Comparison of ENCODE assay signal across 8 cellular contexts in the genomic region with DNA sequence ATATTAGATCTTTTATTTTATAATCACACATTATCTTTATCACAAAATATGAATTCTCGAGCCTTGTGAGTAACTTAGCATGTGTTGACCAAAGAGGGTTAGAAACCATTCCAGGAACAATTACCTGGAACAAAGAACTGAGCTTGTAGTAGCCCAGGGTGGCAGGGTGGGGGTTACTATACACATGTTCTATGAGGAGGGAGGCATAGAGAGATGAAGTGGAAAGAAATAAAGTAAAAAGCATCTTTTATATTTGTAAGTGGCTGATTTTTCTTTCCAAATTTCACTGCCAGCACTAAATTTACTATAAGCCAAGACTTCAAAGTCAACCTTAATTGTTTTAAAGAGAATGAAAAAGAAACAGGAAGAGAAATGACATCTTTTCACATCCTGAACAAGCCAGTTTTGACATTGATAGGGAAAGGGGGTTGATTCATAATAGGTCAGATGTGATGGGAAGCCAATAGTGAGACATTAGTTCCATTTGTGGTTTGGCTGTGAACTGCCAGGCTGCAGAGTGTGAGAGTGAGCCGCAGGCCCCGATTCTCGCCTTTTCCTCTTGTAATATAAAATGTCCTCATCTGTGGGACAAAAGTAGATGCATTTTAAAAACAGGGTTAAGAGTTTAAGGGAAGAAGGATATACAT. TPM values are rescaled to one million over a fixed set of nuclear protein-coding genes. Genes with fewer than 3 reads are reported as not detected.
DNase-seq lines count a peak whose midpoint lies in the region; ATAC-seq and FAIRE-seq lines count a peak whose summit lies in the region.

No MANE protein-coding gene starts in this region.

- DNase-seq in activated CD8-positive, alpha-beta memory T cell treated with anti-CD3 and anti-CD28 coated beads, Interleukin-2, amount 50 U/mL, for 1 hour (ENCODE audit: extremely low read depth), result peak; percentile 39
- peak; percentile 73 for DNase-seq in stimulated activated CD4-positive, alpha-beta T cell treated with anti-CD3 and anti-CD28 coated beads, Interleukin-1b, Interleukin-23, amount 100 ng/mL, for 48 hours
- no peak for DNase-seq in G401 (ENCODE audit: low spot score)
- DNase-seq in A172 (ENCODE audit: low spot score), result no peak
- DNase-seq in NCI-H2171 treated with DMSO at 0.1 percent for 48 hours (lab: John Stamatoyannopoulos, UW), result no peak
- DNase-seq in HTR-8/SVneo (ENCODE audit: insufficient read length, low spot score), result no peak

- FAIRE-seq in HTR-8/SVneo (lab: Jason Lieb, UNC), result no peak

- ATAC-seq in GM19328 (IDR thresholded peaks at IDR 0.05; ENCODE audit: unreplicated experiment) (peak; percentile 58), HG03196 (IDR thresholded peaks at IDR 0.05; ENCODE audit: unreplicated experiment) (peak; percentile 91)

- in situ Hi-C loops in G401 (cut with HindIII; ENCODE audit: low sequenced_read_pairs), result no loop called here

RNA-seq across cellular contexts. Expression of a gene that starts 52.7 kb away (rescaled TPM):
- not detected in 2 replicates for total RNA-seq in G401 (2014; rRNA removed; shearing (Covaris generic))
- total RNA-seq in A172 (2014; rRNA removed; shearing (Covaris generic)), result 1.2 and 4.1 TPM in 2 replicates

Comparison
In these comparisons a context has a peak if more than half of its experiments do, and no peak if none do; other contexts are left out.
1. DNase-seq: peak in activated CD8-positive, alpha-beta memory T cell treated with anti-CD3 and anti-CD28 coated beads, Interleukin-2, amount 50 U/mL, for 1 hour (single experiment) and stimulated activated CD4-positive, alpha-beta T cell treated with anti-CD3 and anti-CD28 coated beads, Interleukin-1b, Interleukin-23, amount 100 ng/mL, for 48 hours (single experiment); none in G401 (single experiment), A172 (single experiment), NCI-H2171 treated with DMSO at 0.1 percent for 48 hours (single experiment) and HTR-8/SVneo (single experiment).